16 cellular contexts compared by ENCODE assay signal in the genomic region with DNA sequence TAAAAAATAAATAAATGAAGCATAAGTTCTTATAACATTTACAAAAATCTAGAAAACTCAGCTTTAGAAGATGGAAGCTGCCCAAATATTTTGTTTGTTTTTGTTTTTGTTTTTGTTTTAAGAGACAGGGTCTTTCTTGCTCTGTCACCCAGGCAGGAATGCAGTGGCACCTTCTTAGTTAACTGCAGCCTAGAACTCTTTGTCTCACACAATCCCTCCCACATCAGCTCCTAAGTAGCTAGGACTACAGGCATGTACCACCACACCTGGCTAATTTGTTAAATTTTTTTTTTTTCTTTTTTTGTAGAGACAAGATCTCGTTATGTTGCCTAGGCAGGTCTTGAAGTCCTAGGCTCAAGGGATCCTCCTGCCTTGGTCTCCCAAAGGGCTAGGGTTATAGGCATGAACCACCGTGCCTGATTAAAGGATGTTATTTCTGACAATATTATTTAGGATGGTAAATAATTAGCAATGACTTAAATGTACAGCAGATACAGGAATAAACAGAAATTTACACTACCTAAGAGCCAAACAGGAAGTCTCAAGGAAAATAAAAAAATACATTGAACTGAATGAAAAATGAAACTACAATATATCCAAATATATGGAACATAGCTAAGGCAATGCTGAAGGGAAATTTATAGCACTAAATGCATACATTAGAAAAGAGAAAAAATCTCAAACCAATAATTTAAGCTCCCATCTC. TPM values are rescaled to one million over a fixed set of nuclear protein-coding genes. Genes with fewer than 3 reads are reported as not detected.
DNase-seq lines count a peak whose midpoint lies in the region; ATAC-seq, FAIRE-seq and TF ChIP-seq lines count a peak whose summit lies in the region.
"Had no signal": no experiment of that assay in that cellular context is flagged by ENCODE, and none has a peak within 500 bp of the region (broad histone marks: within the 10 kb centered on the region; RNA-seq: fewer than 3 reads in every experiment).

No MANE protein-coding gene starts in this region.

- H3K9ac ChIP-seq in GM12878 (ENCODE audit: control insufficient read depth, insufficient read depth, low read length) (peak overlapping the region; percentile 58), neural progenitor cell (no peak overlapping the region)

- H3K36me3 ChIP-seq in GM12878 (ENCODE audit: control insufficient read depth in 2 of 2, insufficient read depth in 2 of 2, low read length in 1 of 2) (no peaks in the 10 kb centered on the region), MG63 (no peaks in the 10 kb centered on the region), neural progenitor cell (no peaks in the 10 kb centered on the region), hepatocyte (replicated peaks; ENCODE audit: insufficient read depth, low read depth) (no peaks in the 10 kb centered on the region), prostate gland (no peaks in the 10 kb centered on the region)
- H3K36me3 ChIP-seq: BE2C, gastroesophageal sphincter had no signal

- CTCF ChIA-PET in GM12878 (lab: Yijun Ruan, JAX) = interaction anchor here (0.9 to 3.3 kb wide), 4 partner anchors 9 to 118 kb away, joined by 3 to 18 read pairs (median 5); no protein-coding TSS in a partner anchor

- peak overlapping the region; percentile 7; the same call in 1 of the 2 replicates for H3K4me3 ChIP-seq in GM12864 (ENCODE audit: low read depth, low read length)
- peak overlapping the region; percentile 30; the same call in 1 of the 2 replicates for H3K4me3 ChIP-seq in GM12878
- no peak overlapping the region for H3K4me3 ChIP-seq in MG63
- no peak overlapping the region for H3K4me3 ChIP-seq in neural progenitor cell
- no peak overlapping the region for H3K4me3 ChIP-seq in hepatocyte
- H3K4me3 ChIP-seq in prostate gland = no peak overlapping the region
- H3K4me3 ChIP-seq: gastroesophageal sphincter had no signal

- RAD21 ChIA-PET in GM12878 (lab: Charles Lee; ENCODE audit: unreplicated experiment) = interaction anchor here (0.9 to 2.1 kb wide), 4 partner anchors 8 to 152 kb away, joined by 4 to 11 read pairs (median 6); no protein-coding TSS in a partner anchor

- TF ChIP-seq EP300 in GM12878 (IDR thresholded peaks at IDR 0.05; ENCODE audit: borderline replicate concordance in 1 of 2, control insufficient read depth in 1 of 2, low read depth in 2 of 2, low read length in 2 of 2) = no peak

- H3K9me3 Mint-ChIP-seq in neural progenitor cell = peaks cover 69% of the 10 kb centered on the region

- BruUV-seq in GM12878 (replicated peaks; lab: Mats Ljungman, UMichigan) = no TSS peak

- H4K20me1 ChIP-seq in GM12878 (ENCODE audit: control insufficient read depth, insufficient read depth) (no peaks in the 10 kb centered on the region), neural progenitor cell (ENCODE audit: low read depth) (no peaks in the 10 kb centered on the region), hepatocyte (ENCODE audit: insufficient read depth, poor library complexity, severe bottlenecking) (peaks cover 11% of the 10 kb centered on the region)

- peaks cover 20% of the 10 kb centered on the region for H3K79me2 ChIP-seq in GM12878 (ENCODE audit: control insufficient read depth, insufficient read depth, low read length)
- peaks cover 100% of the 10 kb centered on the region for H3K79me2 ChIP-seq in neural progenitor cell (ENCODE audit: low read depth)
- peaks cover 98% of the 10 kb centered on the region for H3K79me2 ChIP-seq in hepatocyte

- peaks cover 4% of the 10 kb centered on the region for H3K27me3 Mint-ChIP-seq in neural progenitor cell (ENCODE audit: insufficient read depth, low read depth)

- H2AFZ ChIP-seq in GM12878 (ENCODE audit: control insufficient read depth, low read depth, low read length) = peak overlapping the region; percentile 66
- no peak overlapping the region for H2AFZ ChIP-seq in neural progenitor cell (replicated peaks)
- H2AFZ ChIP-seq in hepatocyte = no peak overlapping the region

- TF ChIP-seq POLR2A in GM12878 (IDR thresholded peaks at IDR 0.05; ENCODE audit: low read depth, low read length) (no peak), prostate gland (IDR thresholded peaks at IDR 0.05) (no peak)

- H3K4me3 Mint-ChIP-seq in neural progenitor cell = no peak overlapping the region

- intact Hi-C loops in GM12878 (cut with micrococcal nuclease; ENCODE audit: unreplicated experiment) = no loop called here
- intact Hi-C loops in prostate gland (cut with DNase I) = no loop called here

- SMC1A ChIA-PET in GM12878 (lab: Charles Lee; ENCODE audit: uncharacterized antibody, unreplicated experiment) = interaction anchor here (0.6 to 1.3 kb wide), 6 partner anchors 10 to 214 kb away, joined by 3 to 8 read pairs (median 4); no protein-coding TSS in a partner anchor

- TF ChIP-seq RAD21 in GM12878 (IDR thresholded peaks at IDR 0.05; ENCODE audit: insufficient read depth, low read depth, low read length) = no peak

- FAIRE-seq in GM12878 (lab: Jason Lieb, UNC) = no peak
- FAIRE-seq: bronchial epithelial cell had no signal

- POLR2A ChIA-PET in GM12878 (lab: Charles Lee) = interaction anchor here (0.7 to 2.1 kb wide), 3 partner anchors 8 to 15 kb away, joined by 5 to 10 read pairs (median 5); no protein-coding TSS in a partner anchor

- WGBS in GM12878 (ENCODE audit: insufficient coverage, insufficient replicate concordance, low lambda C conversion rate, missing lambda C conversion rate) = 51% methylated on average over 2 of the region's 2 CpGs
- 95% methylated on average over 2 of the region's 2 CpGs for WGBS in hepatocyte (ENCODE audit: low lambda C conversion rate, missing lambda C conversion rate)
- 93% methylated on average over 2 of the region's 2 CpGs for WGBS in prostate gland

- peak; percentile 46 for ATAC-seq in GM21390 (IDR thresholded peaks at IDR 0.05; ENCODE audit: unreplicated experiment)
- peak; percentile 33 for ATAC-seq in HG03139 (IDR thresholded peaks at IDR 0.05; ENCODE audit: unreplicated experiment)
- ATAC-seq in GM12878 = peak; percentile 48
- ATAC-seq: gastroesophageal sphincter had no signal

- H3K27ac ChIP-seq in GM12878 (ENCODE audit: control insufficient read depth, insufficient read depth) (peak overlapping the region; percentile 79), neural progenitor cell (no peak overlapping the region), hepatocyte (no peak overlapping the region), prostate gland (no peak overlapping the region)
- H3K27ac ChIP-seq: gastroesophageal sphincter had no signal

- no peaks in the 10 kb centered on the region for H3K9me2 ChIP-seq in hepatocyte (replicated peaks; ENCODE audit: insufficient read depth)

- DNase-seq in GM12864 (ENCODE audit: low read depth) (no peak), GM12878 (ENCODE audit: low read depth, low spot score) (no peak), MG63 (no peak), neural progenitor cell (ENCODE audit: low spot score) (no peak), hepatocyte (ENCODE audit: low spot score) (no peak), prostate gland (ENCODE audit: low spot score) (no peak)
- DNase-seq: activated naive CD4-positive, alpha-beta T cell treated with Interleukin-2 at 50 U/mL for 16 hours; BE2C; DMS79 treated with DMSO at 0.1 percent for 48 hours; islet precursor cell; NCI-H2081 treated with DMSO at 0.1 percent for 48 hours; SHP77 had no signal

- H3K36me3 Mint-ChIP-seq in neural progenitor cell = peaks cover 50% of the 10 kb centered on the region

- no peaks in the 10 kb centered on the region for H3F3A ChIP-seq in neural progenitor cell (ENCODE audit: low read depth)

- H3K9me3 ChIP-seq in GM12878 (replicated peaks; ENCODE audit: control insufficient read depth, insufficient read depth, low read length) (no peaks in the 10 kb centered on the region; the same call in none of the 3 replicates), MG63 (peaks cover 5% of the 10 kb centered on the region; the same call in 1 of the 2 replicates), neural progenitor cell (ENCODE audit: low read depth) (no peaks in the 10 kb centered on the region), hepatocyte (ENCODE audit: low read depth) (no peaks in the 10 kb centered on the region), prostate gland (no peaks in the 10 kb centered on the region)
- H3K9me3 ChIP-seq: BE2C, gastroesophageal sphincter had no signal

- in situ Hi-C loops in GM12878 (cut with MboI) = no loop called here

- no peaks in the 10 kb centered on the region for H3K4me1 Mint-ChIP-seq in neural progenitor cell

- no peak overlapping the region for H3K27ac Mint-ChIP-seq in neural progenitor cell

- H3K4me1 ChIP-seq in GM12878 (ENCODE audit: control insufficient read depth, insufficient read depth, low read length) (peaks cover 19% of the 10 kb centered on the region), neural progenitor cell (peaks cover 3% of the 10 kb centered on the region), hepatocyte (ENCODE audit: insufficient read depth) (no peaks in the 10 kb centered on the region), prostate gland (replicated peaks) (no peaks in the 10 kb centered on the region)
- H3K4me1 ChIP-seq: BE2C had no signal

- peak overlapping the region; percentile 47 for H3K4me2 ChIP-seq in GM12878 (ENCODE audit: control insufficient read depth, insufficient read depth)
- H3K4me2 ChIP-seq in neural progenitor cell = no peak overlapping the region
- no peak overlapping the region for H3K4me2 ChIP-seq in hepatocyte

- TF ChIP-seq CTCF in GM12864 (IDR thresholded peaks at IDR 0.05; ENCODE audit: low read depth, low read length, missing control alignments) (no peak), GM12878 (IDR thresholded peaks at IDR 0.05 in 2 of 3, conservative IDR thresholded peaks at IDR 0.05 in 1 of 3; ENCODE audit: control insufficient read depth in 2 of 3, extremely low read depth in 1 of 3, insufficient read depth in 1 of 3, low read depth in 3 of 3, low read length in 3 of 3) (no peak), neural progenitor cell (IDR thresholded peaks at IDR 0.05) (no peak), hepatocyte (IDR thresholded peaks at IDR 0.05; ENCODE audit: poor library complexity) (no peak), prostate gland (IDR thresholded peaks at IDR 0.05) (no peak)

- H3K27me3 ChIP-seq in GM12878 (replicated peaks in 1 of 2; ENCODE audit: control insufficient read depth in 2 of 2, insufficient read depth in 2 of 2, low read length in 1 of 2) = no peaks in the 10 kb centered on the region
- no peaks in the 10 kb centered on the region for H3K27me3 ChIP-seq in MG63
- no peaks in the 10 kb centered on the region for H3K27me3 ChIP-seq in neural progenitor cell
- H3K27me3 ChIP-seq in hepatocyte = no peaks in the 10 kb centered on the region
- no peaks in the 10 kb centered on the region for H3K27me3 ChIP-seq in prostate gland (replicated peaks; ENCODE audit: insufficient read depth)
- H3K27me3 ChIP-seq: BE2C, gastroesophageal sphincter had no signal

RNA-seq across cellular contexts. Expression of a gene that starts 17.2 kb away (rescaled TPM):
- total RNA-seq in GM12878 (2013; cell fraction: nucleolus; rRNA removed) = 33.2 and 34.8 TPM in 2 replicates
- total RNA-seq in GM12878 (2014; rRNA removed) (5.2 and 9.4 TPM in 2 replicates), GM12878 (2014; rRNA removed; fragmentation: Illumina TruSeq; extraction: Trizol) (8.7 and 9.5 TPM in 2 replicates), GM12878 (2021) (22.6 and 22.7 TPM in 2 replicates), neural progenitor cell (ENCODE audit: low replicate concordance) (24.8 and 43.1 TPM in 2 replicates), hepatocyte (24.3 and 34.7 TPM in 2 replicates), prostate gland (10 to 100 TPM in 1 of 2 donors, 1 to 10 TPM in 1; 7.7 to 35.4 TPM)
- polyA plus RNA-seq in GM12878 (2011; ENCODE audit: low read depth) = 3.6 TPM
- polyA plus RNA-seq in GM12878 (2011; rRNA removed) (12.7 and 16.5 TPM in 2 replicates), GM12878 (2014; fragmentation: Illumina TruSeq; extraction: Trizol) (9.9 and 12.9 TPM in 2 replicates), GM12878 (2014; fragmentation: Nextera tagmentation; extraction: Ambion mirVana) (1 to 10 TPM; 5.4 to 6.2 TPM), GM12878 (2014; rRNA removed) (6.2 and 9.4 TPM in 2 replicates), GM12878 (2016; fragmentation: Nextera tagmentation; extraction: Ambion mirVana) (10 to 100 TPM in 1 of 2 experiments, 1 to 10 TPM in 1; 4.4 to 14.6 TPM), hepatocyte (42.4 and 44.0 TPM in 2 replicates)
- 4.9 and 5.2 TPM in 2 replicates for polyA plus RNA-seq in GM12878 (2011; cell fraction: cytosol; rRNA removed)
- polyA plus RNA-seq in GM12878 (2011; cell fraction: nucleus; rRNA removed) = 11.1 and 12.5 TPM in 2 replicates
- polyA plus RNA-seq in GM12878 (2012) = 2.4 and 4.3 TPM in 2 replicates
- polyA minus RNA-seq in GM12878 (2011; rRNA and poly(A)+ RNA removed) = 5.2 and 31.7 TPM in 2 replicates
- polyA minus RNA-seq in GM12878 (2011; cell fraction: cytosol; rRNA and poly(A)+ RNA removed) = 4.1 and 5.4 TPM in 2 replicates
- 10.8 and 15.4 TPM in 2 replicates for polyA minus RNA-seq in GM12878 (2011; cell fraction: nucleus; rRNA and poly(A)+ RNA removed)
- total RNA-seq in MG63 (2014; rRNA removed; shearing (Covaris generic); ENCODE audit: low replicate concordance) = 5.5 and 5.6 TPM in 2 replicates

Comparison
In these comparisons a context has a peak if more than half of its experiments do, and no peak if none do; other contexts are left out.
1. H3K4me3 ChIP-seq: peak in GM12864 (single experiment) and GM12878 (single experiment); none in MG63 (single experiment), neural progenitor cell (single experiment), hepatocyte (single experiment) and prostate gland (0 of 2).
2. Peak in every context shown above with its lines, with median percentiles within 50 percentile points of each other: ATAC-seq.